Comparison of ENCODE assay signal across 15 cellular contexts in genomic region chr7:66950311-66950710, GRCh38.
"Had no signal": no experiment of that assay in that cellular context is flagged by ENCODE, and none has a peak within 500 bp of the region (broad histone marks: within the 10 kb centered on the region; RNA-seq: fewer than 3 reads in every experiment).

No MANE protein-coding gene starts in this region.

- H3K4me1 ChIP-seq: gastroesophageal sphincter had no signal

- H3K9me3 ChIP-seq: gastroesophageal sphincter, left ventricle myocardium inferior, transverse colon had no signal

- H3K4me3 ChIP-seq: gastroesophageal sphincter, left ventricle myocardium inferior, skin epidermis, transverse colon had no signal

- H3K27ac ChIP-seq: gastroesophageal sphincter, left ventricle myocardium inferior, skin epidermis, transverse colon, VCaP had no signal

- DNase-seq: activated CD4-positive, alpha-beta T cell treated with anti-CD3 and anti-CD28 coated beads for 4 hours; activated CD8-positive, alpha-beta memory T cell treated with anti-CD3 and anti-CD28 coated beads, Interleukin-2, amount 50 U/mL, for 4 hours; activated CD8-positive, alpha-beta T cell treated with anti-CD3 and anti-CD28 coated beads for 36 hours; activated naive CD4-positive, alpha-beta T cell treated with anti-CD3 and anti-CD28 coated beads, Interleukin-2, amount 50 U/mL, for 16 hours; effector CD4-positive, alpha-beta T cell; kidney; left ventricle myocardium inferior; mesendoderm; T-cell; T1000; transverse colon had no signal

- H3K27me3 ChIP-seq: gastroesophageal sphincter, transverse colon had no signal

- ATAC-seq: activated CD8-positive, alpha-beta T cell treated with anti-CD3 and anti-CD28 coated beads for 36 hours; activated T-helper 17 cell treated with anti-CD3 and anti-CD28 coated beads, Interleukin-2, amount 50 U/mL, for 72 hours; gastroesophageal sphincter; T-cell had no signal
